1 cellular context compared by ENCODE assay signal in genomic region chr1:232597721-232598120, GRCh38.
TF ChIP-seq lines count a peak whose summit lies in the region.

No MANE protein-coding gene starts in this region.

TF ChIP-seq in SK-N-SH, 30 proteins besides CTCF, POLR2A, EP300 and RAD21 (continued from another document):
- TF ChIP-seq ZBTB33 (IDR thresholded peaks at IDR 0.05; ENCODE audit: borderline replicate concordance, low read depth) (no peak), TCF12 (IDR thresholded peaks at IDR 0.05) (no peak), RXRA (IDR thresholded peaks at IDR 0.05; ENCODE audit: borderline replicate concordance, low read depth) (no peak), USF2 (IDR thresholded peaks at IDR 0.05; ENCODE audit: borderline replicate concordance, low read depth, low read length) (no peak)
